In genomic region chrX:13688384-13688771, GRCh38 we compare ENCODE assay signal across 8 cellular contexts. TPM values are rescaled to one million over a fixed set of nuclear protein-coding genes. Genes with fewer than 3 reads are reported as not detected.
DNase-seq lines count a peak whose midpoint lies in the region; ATAC-seq and TF ChIP-seq lines count a peak whose summit lies in the region.

No MANE protein-coding gene starts in this region.

- peaks cover 22% of the 10 kb centered on the region for H3K4me1 ChIP-seq in body of pancreas
- peaks cover 13% of the 10 kb centered on the region for H3K4me1 ChIP-seq in mucosa of stomach (ENCODE audit: control insufficient read depth, insufficient read depth, low read length)

- WGBS in body of pancreas, 2 donors, result 7 to 18% methylated on average over 5 of the region's 5 CpGs

- H3K36me3 ChIP-seq in body of pancreas (replicated peaks in 1 of 2; ENCODE audit: insufficient read depth in 1 of 2, low read depth in 2 of 2) (no peaks in the 10 kb centered on the region), mucosa of stomach (ENCODE audit: control insufficient read depth, insufficient read depth, low read length) (no peaks in the 10 kb centered on the region)

- POLR2A ChIA-PET in AG04450 (lab: Yijun Ruan, JAX), result interaction anchor here (1.0 to 1.3 kb wide), 2 partner anchors 19 to 47 kb away, joined by 3 to 5 read pairs; partner anchors contain the start of gene OFD1

- ATAC-seq in body of pancreas (no peak), HG03159 (IDR thresholded peaks at IDR 0.05; ENCODE audit: unreplicated experiment) (no peak), GM21737 (IDR thresholded peaks at IDR 0.05; ENCODE audit: unreplicated experiment) (no peak)

- intact Hi-C loops in body of pancreas (cut with DNase I), result no loop called here

- H3K27ac ChIP-seq in AG04450 (ENCODE audit: low read depth, low read length) (no peak overlapping the region), HL-60 (replicated peaks) (peak overlapping the region; percentile 71), body of pancreas (peak overlapping the region; percentile 83 to 99 (median 95))

- H3K9ac ChIP-seq in mucosa of stomach (ENCODE audit: low read length), result peak overlapping the region; percentile 91

- H3K4me3 ChIP-seq in AG04450 (ENCODE audit: low read depth, low read length) (peak overlapping the region; percentile 59), HL-60 (replicated peaks; ENCODE audit: insufficient read depth, low read length) (peak overlapping the region; percentile 65), body of pancreas (no peak overlapping the region), mucosa of stomach (ENCODE audit: low read length) (peak overlapping the region; percentile 56)

- no peaks in the 10 kb centered on the region for H3K27me3 ChIP-seq in AG04450 (ENCODE audit: control insufficient read depth, insufficient read depth, low read length)
- H3K27me3 ChIP-seq in HL-60 (ENCODE audit: insufficient read depth, poor library complexity, severe bottlenecking), result peaks cover 3% of the 10 kb centered on the region
- no peaks in the 10 kb centered on the region for H3K27me3 ChIP-seq in body of pancreas
- H3K27me3 ChIP-seq in mucosa of stomach (ENCODE audit: control insufficient read depth, insufficient read depth, low read length), result no peaks in the 10 kb centered on the region

- DNase-seq in AG04450 (ENCODE audit: low read depth, low spot score), result no peak
- no peak for DNase-seq in HL-60 (ENCODE audit: low read depth in 1 of 2, low spot score in 1 of 2)
- DNase-seq in body of pancreas, result no peak
- DNase-seq in AG20443 (ENCODE audit: low spot score), result no peak
- DNase-seq in kidney glomerular epithelial cell (lab: John Stamatoyannopoulos, UW), result no peak

- CTCF ChIA-PET in AG04450 (lab: Charles Lee), result interaction anchor here (0.7 to 1.2 kb wide), 2 partner anchors 30 to 741 kb away, joined by 3 to 4 read pairs; no protein-coding TSS in a partner anchor

- no peak for TF ChIP-seq CTCF in AG04450 (IDR thresholded peaks at IDR 0.05; ENCODE audit: low read depth, low read length)
- TF ChIP-seq CTCF in HL-60 (IDR thresholded peaks at IDR 0.05; ENCODE audit: insufficient read depth, low read length), result no peak
- TF ChIP-seq CTCF in body of pancreas (IDR thresholded peaks at IDR 0.05), result no peak

- TF ChIP-seq POLR2A in body of pancreas (IDR thresholded peaks at IDR 0.05), result no peak

- H3K9me3 ChIP-seq in AG04450 (ENCODE audit: control insufficient read depth, insufficient read depth, low read length) (no peaks in the 10 kb centered on the region), body of pancreas (no peaks in the 10 kb centered on the region), mucosa of stomach (ENCODE audit: control insufficient read depth, low read length) (no peaks in the 10 kb centered on the region)

RNA-seq across cellular contexts. Expression of gene RAB9A, which starts 0.6 kb away (rescaled TPM):
- 27.9 and 41.7 TPM in 2 replicates for polyA plus RNA-seq in AG04450 (2011; rRNA removed)
- 7.9 and 10.6 TPM in 2 replicates for polyA minus RNA-seq in AG04450 (2011; rRNA and poly(A)+ RNA removed)
- 10 to 100 TPM; 14.3 to 15.5 TPM for total RNA-seq in body of pancreas

RNA-seq across cellular contexts. Expression of gene TCEANC, which starts 35.4 kb away (rescaled TPM):
- 1.2 and 1.7 TPM in 2 replicates for polyA plus RNA-seq in AG04450 (2011; rRNA removed)
- polyA minus RNA-seq in AG04450 (2011; rRNA and poly(A)+ RNA removed), result 1.0 and 1.1 TPM in 2 replicates
- 1 to 10 TPM; 3.1 to 5.3 TPM for total RNA-seq in body of pancreas

RNA-seq across cellular contexts. Expression of gene TRAPPC2, which starts 46.0 kb away (rescaled TPM):
- polyA plus RNA-seq in AG04450 (2011; rRNA removed), result 9.7 and 11.1 TPM in 2 replicates
- polyA minus RNA-seq in AG04450 (2011; rRNA and poly(A)+ RNA removed), result 8.6 and 12.7 TPM in 2 replicates
- 10 to 100 TPM; 14.5 to 28.5 TPM for total RNA-seq in body of pancreas

RNA-seq across cellular contexts. Expression of gene OFD1, which starts 46.2 kb away (rescaled TPM):
- polyA plus RNA-seq in AG04450 (2011; rRNA removed), result 9.9 and 14.1 TPM in 2 replicates
- polyA minus RNA-seq in AG04450 (2011; rRNA and poly(A)+ RNA removed), result 7.9 and 9.9 TPM in 2 replicates
- total RNA-seq in body of pancreas, result 10 to 100 TPM; 27.5 to 36.6 TPM

Comparison
In these comparisons a context has a peak if more than half of its experiments do, and no peak if none do; other contexts are left out.
1. H3K4me3 ChIP-seq: peak in AG04450 (single experiment), HL-60 (single experiment) and mucosa of stomach (single experiment); none in body of pancreas (0 of 2).